ENCODE assay signal across 8 cellular contexts in genomic region chr16:31215287-31216115, GRCh38. TPM values are rescaled to one million over a fixed set of nuclear protein-coding genes. Genes with fewer than 3 reads are reported as not detected.
DNase-seq lines count a peak whose midpoint lies in the region; ATAC-seq and TF ChIP-seq lines count a peak whose summit lies in the region.

No MANE protein-coding gene starts in this region.

- H3K4me2 ChIP-seq in trophoblast cell (ENCODE audit: low read length), result peak overlapping the region; percentile 62

- TF ChIP-seq CTCF in heart right ventricle (IDR thresholded peaks at IDR 0.05), result no peak

- no peak overlapping the region for H4K91ac ChIP-seq in trophoblast cell (ENCODE audit: low read depth, low read length)

- H3K23ac ChIP-seq in trophoblast cell (ENCODE audit: low read length), result no peak overlapping the region

- H3K14ac ChIP-seq in trophoblast cell (ENCODE audit: low read length), result no peak overlapping the region

- H3K9me3 ChIP-seq in heart right ventricle (no peaks in the 10 kb centered on the region), trophoblast cell (ENCODE audit: insufficient read depth, low read depth, low read length) (peaks cover 7% of the 10 kb centered on the region)

- peak overlapping the region in 1 of 10 donors; percentile 5 for H3K27ac ChIP-seq in heart right ventricle
- no peak overlapping the region for H3K27ac ChIP-seq in trophoblast cell (ENCODE audit: low read depth, low read length)

- H3K9ac ChIP-seq in trophoblast cell (ENCODE audit: low read length), result no peak overlapping the region

- no peak overlapping the region for H2AK5ac ChIP-seq in trophoblast cell (ENCODE audit: low read length)

- H3K4me3 ChIP-seq in heart right ventricle, result peak overlapping the region; percentile 32 to 62 (median 52)
- peak overlapping the region; percentile 28 for H3K4me3 ChIP-seq in trophoblast cell (ENCODE audit: low read depth, low read length)

- no peak overlapping the region for H2BK12ac ChIP-seq in trophoblast cell (ENCODE audit: low read length)

- intact Hi-C loops in heart right ventricle (cut with DNase I), result no loop called here

- no peak overlapping the region for H3K4ac ChIP-seq in trophoblast cell (ENCODE audit: low read depth, low read length)

- DNase-seq in COLO668 (lab: John Stamatoyannopoulos, UW; ENCODE audit: unreplicated experiment), result peak; percentile 78
- peak; percentile 96 for DNase-seq in HuH-7.5 (ENCODE audit: low spot score)
- peak; percentile 23 for DNase-seq in activated naive CD4-positive, alpha-beta T cell treated with anti-CD3 and anti-CD28 coated beads, Interleukin-2, amount 50 U/mL, for 16 hours
- peak; percentile 49 to 62 for DNase-seq in heart right ventricle
- peak; percentile 26 to 52 for DNase-seq in trophoblast cell
- DNase-seq in NCI-H1694 (lab: John Stamatoyannopoulos, UW), result no peak

- H2BK120ac ChIP-seq in trophoblast cell (ENCODE audit: insufficient read depth, low read length, poor library complexity), result no peak overlapping the region

- H3K4me1 ChIP-seq in heart right ventricle (peaks cover 9 to 34% (median 27%) of the 10 kb centered on the region in 9 donors), trophoblast cell (ENCODE audit: control insufficient read depth in 1 of 2, insufficient read depth in 2 of 2, low read length in 2 of 2) (peaks cover 5 to 9% of the 10 kb centered on the region in 2 experiments)

- H2BK5ac ChIP-seq in trophoblast cell (ENCODE audit: low read depth, low read length, poor library complexity), result no peak overlapping the region

- H3K36me3 ChIP-seq in heart right ventricle (no peaks in the 10 kb centered on the region), trophoblast cell (ENCODE audit: control insufficient read depth in 1 of 2, insufficient read depth in 2 of 2, low read length in 2 of 2) (no peaks in the 10 kb centered on the region)

- WGBS in heart right ventricle, 2 donors, result 1% methylated on average over 57 to 61 of the region's 61 CpGs
- no CpG with 5 or more reads among the region's 61 CpGs for WGBS in trophoblast cell (ENCODE audit: extremely low coverage, insufficient coverage, insufficient read length)

- no peak overlapping the region for H2AFZ ChIP-seq in trophoblast cell (ENCODE audit: insufficient read depth, low read length, poor library complexity)

- H4K8ac ChIP-seq in trophoblast cell (ENCODE audit: low read depth, low read length), result no peak overlapping the region

- no peak overlapping the region for H4K12ac ChIP-seq in trophoblast cell (ENCODE audit: low read depth, low read length)

- H3K18ac ChIP-seq in trophoblast cell (ENCODE audit: low read length), result no peak overlapping the region

- no peaks in the 10 kb centered on the region for H3K79me1 ChIP-seq in trophoblast cell (ENCODE audit: low read length)

- H3K79me2 ChIP-seq in trophoblast cell (ENCODE audit: control insufficient read depth, insufficient read depth, low read length, poor library complexity), result no peaks in the 10 kb centered on the region

- ATAC-seq in heart right ventricle, result peak; percentile 82 to 92 (median 88)
- ATAC-seq in GM18867 (IDR thresholded peaks at IDR 0.05; ENCODE audit: unreplicated experiment), result no peak
- no peak for ATAC-seq in HG02763 (IDR thresholded peaks at IDR 0.05; ENCODE audit: unreplicated experiment)

- H3K27me3 ChIP-seq in heart right ventricle, result peaks cover 0 to 62% (median 45%) of the 10 kb centered on the region in 7 donors
- H3K27me3 ChIP-seq in trophoblast cell (ENCODE audit: insufficient read depth, low read length), result peaks cover 45% of the 10 kb centered on the region

RNA-seq across cellular contexts. Expression of gene PYDC1, which starts 1.4 kb away (rescaled TPM):
- total RNA-seq in heart right ventricle, result not detected
- not detected for polyA plus RNA-seq in heart right ventricle
- polyA plus RNA-seq in trophoblast cell (2013), result not detected in 2 replicates

RNA-seq across cellular contexts. Expression of gene TRIM72, which starts 1.6 kb away (rescaled TPM):
- 1 to 10 TPM in 6 of 10 donors, under 1 TPM in 4; 0.61 to 4.8 (median 1.2) TPM for total RNA-seq in heart right ventricle
- 1 to 10 TPM in 1 of 2 donors, under 1 TPM in 1; 0.51 to 1.2 TPM for polyA plus RNA-seq in heart right ventricle
- polyA plus RNA-seq in trophoblast cell (2013), result 0.01 TPM in 2 replicates

RNA-seq across cellular contexts. Expression of gene PYCARD, which starts 12.9 kb away (rescaled TPM):
- total RNA-seq in heart right ventricle, result 10 to 100 TPM in 2 of 10 donors, 1 to 10 TPM in 8; 1.7 to 26.1 (median 2.8) TPM
- polyA plus RNA-seq in heart right ventricle, result 10 to 100 TPM in 1 of 2 donors, 1 to 10 TPM in 1; 8.3 to 13.9 TPM
- polyA plus RNA-seq in trophoblast cell (2013), result 4.5 and 4.8 TPM in 2 replicates

RNA-seq across cellular contexts. Expression of gene FUS, which starts 35.6 kb away (rescaled TPM):
- total RNA-seq in heart right ventricle, result 100 to 1,000 TPM; 127 to 174 (median 140) TPM
- polyA plus RNA-seq in heart right ventricle, result 100 to 1,000 TPM; 116 to 240 TPM
- 473 and 483 TPM in 2 replicates for polyA plus RNA-seq in trophoblast cell (2013)

RNA-seq across cellular contexts. Expression of gene ITGAM, which starts 44.3 kb away (rescaled TPM):
- 10 to 100 TPM in 2 of 10 donors, 1 to 10 TPM in 8; 1.2 to 24.1 (median 3.2) TPM for total RNA-seq in heart right ventricle
- polyA plus RNA-seq in heart right ventricle, result 1 to 10 TPM; 1.8 to 3.4 TPM
- 0.03 and 0.08 TPM in 2 replicates for polyA plus RNA-seq in trophoblast cell (2013)

Comparison
In these comparisons a context has a peak if more than half of its experiments do, and no peak if none do; other contexts are left out.
1. ATAC-seq: peak in heart right ventricle (8 of 8); none in GM18867 (single experiment) and HG02763 (single experiment).